Comparison of ENCODE assay signal across 12 cellular contexts in genomic region chr1:6450486-6450885, GRCh38. TPM values are rescaled to one million over a fixed set of nuclear protein-coding genes. Genes with fewer than 3 reads are reported as not detected.
"Had no signal": no experiment of that assay in that cellular context is flagged by ENCODE, and none has a peak within 500 bp of the region (broad histone marks: within the 10 kb centered on the region; RNA-seq: fewer than 3 reads in every experiment).

No MANE protein-coding gene starts in this region.

RNA-seq across cellular contexts. Expression of gene ESPN, which starts 25.9 kb away (rescaled TPM):
- total RNA-seq: osteoblast, posterior vena cava, smooth muscle cell had no signal
- polyA plus RNA-seq: immature natural killer cell, neural cell had no signal

RNA-seq across cellular contexts. Expression of gene HES2, which starts 30.8 kb away (rescaled TPM):
- total RNA-seq: mononuclear cell; naive thymus-derived CD8-positive, alpha-beta T cell; osteoblast; sigmoid colon; temporal lobe; tibial nerve had no signal
- polyA plus RNA-seq: immature natural killer cell; naive thymus-derived CD8-positive, alpha-beta T cell; neural cell; pancreas; right cardiac atrium had no signal
